In genomic region chr2:168697668-168698121, GRCh38 we compare ENCODE assay signal across 14 cellular contexts.
A peak's percentile ranks its signal among the peaks of the same experiment; 100 is the strongest.
DNase-seq lines count a peak whose midpoint lies in the region; ATAC-seq and TF ChIP-seq lines count a peak whose summit lies in the region.
"Had no signal": no experiment of that assay in that cellular context is flagged by ENCODE, and none has a peak within 500 bp of the region (broad histone marks: within the 10 kb centered on the region; RNA-seq: fewer than 3 reads in every experiment).

No MANE protein-coding gene starts in this region.

- H3K4me3 ChIP-seq in MG63 (no peak overlapping the region), epithelial cell of esophagus (ENCODE audit: low read length) (no peak overlapping the region), mucosa of rectum (ENCODE audit: low read length in 2 of 2) (no peak overlapping the region)
- H3K4me3 ChIP-seq: thoracic aorta had no signal

- H3K9ac ChIP-seq in mucosa of rectum (ENCODE audit: low read depth in 1 of 2, low read length in 2 of 2): no peak overlapping the region

- H3K4me1 ChIP-seq in mucosa of rectum (ENCODE audit: control insufficient read depth in 2 of 2, insufficient read depth in 2 of 2, low read length in 2 of 2): peaks cover 25 to 46% of the 10 kb centered on the region in 2 donors

- H3K36me3 ChIP-seq in MG63 (no peaks in the 10 kb centered on the region), mucosa of rectum (ENCODE audit: control insufficient read depth in 2 of 2, insufficient read depth in 2 of 2, low read length in 2 of 2) (peaks cover 0 to 4% of the 10 kb centered on the region in 2 donors)
- H3K36me3 ChIP-seq: thoracic aorta had no signal

- H3K4me3 Mint-ChIP-seq in activated naive CD8-positive, alpha-beta T cell treated with anti-CD3 and anti-CD28 coated beads, Interleukin-2, amount 50 U/mL, for 24 hours: no peak overlapping the region
- H3K4me3 Mint-ChIP-seq: activated CD4-positive, alpha-beta T cell treated with anti-CD3 and anti-CD28 coated beads for 36 hours; activated T-cell treated with anti-CD3 and anti-CD28 coated beads, Interleukin-2, amount 50 U/mL, for 24 hours; CD14-positive monocyte; dendritic cell treated with granulocyte-macrophage colony-stimulating factor and Interleukin-4, amounts not matched to agents 40 ng/mL and 50 ng/mL, for 4 days had no signal

- H3K4me1 Mint-ChIP-seq in activated naive CD8-positive, alpha-beta T cell treated with anti-CD3 and anti-CD28 coated beads, Interleukin-2, amount 50 U/mL, for 24 hours: no peaks in the 10 kb centered on the region
- H3K4me1 Mint-ChIP-seq: activated CD4-positive, alpha-beta T cell treated with anti-CD3 and anti-CD28 coated beads for 36 hours; CD14-positive monocyte had no signal

- ATAC-seq in activated naive CD8-positive, alpha-beta T cell treated with anti-CD3 and anti-CD28 coated beads, Interleukin-2, amount 50 U/mL, for 24 hours: no peak
- ATAC-seq in GM19328 (IDR thresholded peaks at IDR 0.05; ENCODE audit: unreplicated experiment): no peak
- ATAC-seq: activated CD4-positive, alpha-beta T cell treated with anti-CD3 and anti-CD28 coated beads for 36 hours had no signal

- H3K36me3 Mint-ChIP-seq in activated naive CD8-positive, alpha-beta T cell treated with anti-CD3 and anti-CD28 coated beads, Interleukin-2, amount 50 U/mL, for 24 hours (ENCODE audit: low read depth): peaks cover 36% of the 10 kb centered on the region

- peak overlapping the region; percentile 29 to 63 for H3K27ac ChIP-seq in mucosa of rectum (ENCODE audit: low read depth in 2 of 2, low read length in 2 of 2)
- H3K27ac ChIP-seq: thoracic aorta had no signal

- H3K9me3 ChIP-seq in MG63 (no peaks in the 10 kb centered on the region), mucosa of rectum (ENCODE audit: control insufficient read depth in 2 of 2, low read length in 2 of 2) (no peaks in the 10 kb centered on the region)
- H3K9me3 ChIP-seq: thoracic aorta had no signal

- peak; percentile 28 for TF ChIP-seq CTCF in epithelial cell of esophagus (IDR thresholded peaks at IDR 0.05; ENCODE audit: insufficient read depth, low read depth, low read length, missing control alignments)

- H3K9me3 Mint-ChIP-seq in activated naive CD8-positive, alpha-beta T cell treated with anti-CD3 and anti-CD28 coated beads, Interleukin-2, amount 50 U/mL, for 24 hours: no peaks in the 10 kb centered on the region
- H3K9me3 Mint-ChIP-seq: activated T-cell treated with anti-CD3 and anti-CD28 coated beads, Interleukin-2, amount 50 U/mL, for 24 hours; dendritic cell treated with granulocyte-macrophage colony-stimulating factor and Interleukin-4, amounts not matched to agents 40 ng/mL and 50 ng/mL, for 4 days had no signal

- no peak overlapping the region for H3K27ac Mint-ChIP-seq in activated naive CD8-positive, alpha-beta T cell treated with anti-CD3 and anti-CD28 coated beads, Interleukin-2, amount 50 U/mL, for 24 hours
- H3K27ac Mint-ChIP-seq: activated CD4-positive, alpha-beta T cell treated with anti-CD3 and anti-CD28 coated beads for 36 hours; activated T-cell treated with anti-CD3 and anti-CD28 coated beads, Interleukin-2, amount 50 U/mL, for 24 hours; CD14-positive monocyte; dendritic cell treated with granulocyte-macrophage colony-stimulating factor and Interleukin-4, amounts not matched to agents 40 ng/mL and 50 ng/mL, for 4 days had no signal

- no peaks in the 10 kb centered on the region for H3K27me3 Mint-ChIP-seq in activated naive CD8-positive, alpha-beta T cell treated with anti-CD3 and anti-CD28 coated beads, Interleukin-2, amount 50 U/mL, for 24 hours
- H3K27me3 Mint-ChIP-seq: activated CD4-positive, alpha-beta T cell treated with anti-CD3 and anti-CD28 coated beads for 36 hours; activated T-cell treated with anti-CD3 and anti-CD28 coated beads, Interleukin-2, amount 50 U/mL, for 24 hours; dendritic cell treated with granulocyte-macrophage colony-stimulating factor and Interleukin-4, amounts not matched to agents 40 ng/mL and 50 ng/mL, for 4 days had no signal

- H3K27me3 ChIP-seq in MG63 (no peaks in the 10 kb centered on the region), mucosa of rectum (ENCODE audit: control insufficient read depth in 2 of 2, insufficient read depth in 2 of 2, low read length in 2 of 2) (no peaks in the 10 kb centered on the region)

- peak; percentile 21 for DNase-seq in ELF-1 (ENCODE audit: low read depth, low spot score)
- DNase-seq in MG63: peak; percentile 33
- peak; percentile 64 for DNase-seq in epithelial cell of esophagus (ENCODE audit: low read depth)
- no peak for DNase-seq in AG20443 (ENCODE audit: low spot score)
- DNase-seq in activated naive CD8-positive, alpha-beta T cell treated with anti-CD3 and anti-CD28 coated beads, Interleukin-2, amount 50 U/mL, for 24 hours: no peak
- no peak for DNase-seq in central memory CD4-positive, alpha-beta T cell
- DNase-seq: activated CD4-positive, alpha-beta T cell treated with anti-CD3 and anti-CD28 coated beads for 36 hours; activated T-cell treated with anti-CD3 and anti-CD28 coated beads, Interleukin-2, amount 50 U/mL, for 24 hours; NCI-H1048 had no signal

Comparison
In these comparisons a context has a peak if more than half of its experiments do, and no peak if none do; other contexts are left out.
1. DNase-seq: peak in ELF-1 (single experiment), MG63 (single experiment) and epithelial cell of esophagus (single experiment); none in AG20443 (single experiment), activated naive CD8-positive, alpha-beta T cell treated with anti-CD3 and anti-CD28 coated beads, Interleukin-2, amount 50 U/mL, for 24 hours (single experiment) and central memory CD4-positive, alpha-beta T cell (single experiment).